Comparison of ENCODE assay signal across 9 cellular contexts in genomic region chr5:132776932-132777208, GRCh38. TPM values are rescaled to one million over a fixed set of nuclear protein-coding genes. Genes with fewer than 3 reads are reported as not detected.
DNase-seq lines count a peak whose midpoint lies in the region; ATAC-seq and TF ChIP-seq lines count a peak whose summit lies in the region.
"Had no signal": no experiment of that assay in that cellular context is flagged by ENCODE, and none has a peak within 500 bp of the region (broad histone marks: within the 10 kb centered on the region; RNA-seq: fewer than 3 reads in every experiment).

No MANE protein-coding gene starts in this region.

- H3K9me3 ChIP-seq in SJCRH30 (replicated peaks): no peaks in the 10 kb centered on the region
- H3K9me3 ChIP-seq in gastroesophageal sphincter: no peaks in the 10 kb centered on the region
- no peaks in the 10 kb centered on the region for H3K9me3 ChIP-seq in skeletal muscle tissue (ENCODE audit: control insufficient read depth in 3 of 3, low read length in 3 of 3)

- H3K36me3 ChIP-seq in SJCRH30 (no peaks in the 10 kb centered on the region), gastroesophageal sphincter (no peaks in the 10 kb centered on the region), skeletal muscle tissue (ENCODE audit: control insufficient read depth in 3 of 3, insufficient read depth in 3 of 3, low read length in 3 of 3) (no peaks in the 10 kb centered on the region)

- H3K4me1 ChIP-seq in SJCRH30 (peaks cover 1% of the 10 kb centered on the region; the same call in 1 of the 2 replicates), gastroesophageal sphincter (peaks cover 0 to 64% (median 21%) of the 10 kb centered on the region in 3 donors), skeletal muscle tissue (ENCODE audit: control insufficient read depth in 3 of 3, insufficient read depth in 3 of 3, low read length in 3 of 3) (peaks cover 36 to 49% (median 41%) of the 10 kb centered on the region in 3 donors)

- no CpG with 5 or more reads among the region's 41 CpGs for WGBS in gastroesophageal sphincter (ENCODE audit: low coverage in 1 of 2), 2 donors

- TF ChIP-seq EP300 in gastroesophageal sphincter (IDR thresholded peaks at IDR 0.05): no peak

- H3K4me3 ChIP-seq in SJCRH30 (peak overlapping the region; percentile 75), gastroesophageal sphincter (peak overlapping the region; percentile 69 to 92), skeletal muscle tissue (ENCODE audit: low read length in 3 of 3) (peak overlapping the region; percentile 70 to 87 (median 85))

- DNase-seq in SJCRH30 (no peak), NCI-H2029 treated with DMSO at 0.1 percent for 48 hours (lab: John Stamatoyannopoulos, UW) (no peak)

- H3K27me3 ChIP-seq in SJCRH30: peaks cover 10% of the 10 kb centered on the region; the same call in 1 of the 2 replicates
- H3K27me3 ChIP-seq in gastroesophageal sphincter: no peaks in the 10 kb centered on the region
- peaks cover 0 to 8% (median 3%) of the 10 kb centered on the region in 3 donors for H3K27me3 ChIP-seq in skeletal muscle tissue (ENCODE audit: control insufficient read depth in 3 of 3, insufficient read depth in 3 of 3, low read length in 3 of 3)

- peak overlapping the region; percentile 64 to 85 (median 65) for H3K9ac ChIP-seq in skeletal muscle tissue (ENCODE audit: low read depth in 1 of 3, low read length in 3 of 3)

- ATAC-seq in GM19043 (IDR thresholded peaks at IDR 0.05; ENCODE audit: low read depth, unreplicated experiment): peak; percentile 33
- ATAC-seq in gastroesophageal sphincter: no peak
- no peak for ATAC-seq in GM18511 (IDR thresholded peaks at IDR 0.05; ENCODE audit: unreplicated experiment)
- ATAC-seq in HG02763 (IDR thresholded peaks at IDR 0.05; ENCODE audit: unreplicated experiment): no peak
- ATAC-seq in GM18517 (IDR thresholded peaks at IDR 0.05; ENCODE audit: unreplicated experiment): no peak

- TF ChIP-seq POLR2A in gastroesophageal sphincter (IDR thresholded peaks at IDR 0.05): no peak

- H3K27ac ChIP-seq in SJCRH30: no peak overlapping the region
- peak overlapping the region in 3 of 4 donors; percentile 86 to 88 (median 87) for H3K27ac ChIP-seq in gastroesophageal sphincter
- H3K27ac ChIP-seq in skeletal muscle tissue (ENCODE audit: low read depth, low read length): peak overlapping the region; percentile 70

- no peak for TF ChIP-seq CTCF in gastroesophageal sphincter (IDR thresholded peaks at IDR 0.05)

RNA-seq across cellular contexts. Expression of gene SEPTIN8, which starts 0.2 kb away (rescaled TPM):
- total RNA-seq in SJCRH30 (2014; rRNA removed; shearing (Covaris generic)): 25.4 and 26.5 TPM in 2 replicates
- 10 to 100 TPM; 31.6 to 46.4 (median 34.9) TPM for total RNA-seq in gastroesophageal sphincter
- total RNA-seq in skeletal muscle tissue: 28.7 TPM

RNA-seq across cellular contexts. Expression of gene CCNI2, which starts 29.6 kb away (rescaled TPM):
- total RNA-seq in SJCRH30 (2014; rRNA removed; shearing (Covaris generic)): not detected in 2 replicates
- total RNA-seq in gastroesophageal sphincter: not detected
- total RNA-seq in skeletal muscle tissue: not detected
- total RNA-seq: M059J had no signal

RNA-seq across cellular contexts. Expression of gene SOWAHA, which starts 36.2 kb away (rescaled TPM):
- total RNA-seq in SJCRH30 (2014; rRNA removed; shearing (Covaris generic)): 0.02 and 0.08 TPM in 2 replicates
- total RNA-seq in gastroesophageal sphincter (under 1 TPM in 2 of 4 donors, not detected in 2; 0.27 to 0.87 TPM), skeletal muscle tissue (under 0.01 TPM)

RNA-seq across cellular contexts. Expression of gene KIF3A, which starts 39.5 kb away (rescaled TPM):
- total RNA-seq in SJCRH30 (2014; rRNA removed; shearing (Covaris generic)): 7.7 and 8.3 TPM in 2 replicates
- total RNA-seq in gastroesophageal sphincter (10 to 100 TPM in 1 of 4 donors, 1 to 10 TPM in 3; 5.9 to 12.5 (median 7.7) TPM), skeletal muscle tissue (6.3 TPM)

RNA-seq across cellular contexts. Expression of gene SHROOM1, which starts 53.6 kb away (rescaled TPM):
- 1.6 and 2.5 TPM in 2 replicates for total RNA-seq in SJCRH30 (2014; rRNA removed; shearing (Covaris generic))
- total RNA-seq in gastroesophageal sphincter (10 to 100 TPM in 1 of 4 donors, 1 to 10 TPM in 3; 5.8 to 10.3 (median 6.5) TPM), skeletal muscle tissue (1.6 TPM)
